24 cellular contexts compared by ENCODE assay signal in genomic region chr6:61909541-61909940, GRCh38.
"Had no signal": no experiment of that assay in that cellular context is flagged by ENCODE, and none has a peak within 500 bp of the region (broad histone marks: within the 10 kb centered on the region; RNA-seq: fewer than 3 reads in every experiment).

No MANE protein-coding gene starts in this region.

- DNase-seq: activated CD4-positive, alpha-beta T cell treated with anti-CD3 and anti-CD28 coated beads for 4 hours; activated CD4-positive, alpha-beta T cell treated with anti-CD3 and anti-CD28 coated beads, Interleukin-2, amount 50 U/mL, for 4 hours; activated naive CD4-positive, alpha-beta T cell; activated T-cell treated with anti-CD3 and anti-CD28 coated beads for 4 hours; activated T-cell treated with anti-CD3 and anti-CD28 coated beads, Interleukin-2, amount 50 U/mL, for 72 hours; colonic mucosa; effector CD8-positive, alpha-beta T cell; esophagus squamous epithelium; foreskin melanocyte; lower lobe of right lung; mesenchymal stem cell; naive thymus-derived CD8-positive, alpha-beta T cell; nucleus accumbens; psoas muscle; sigmoid colon; small intestine; stimulated activated CD4-positive, alpha-beta T cell treated with anti-CD3 and anti-CD28 coated beads, Interleukin-1b, Interleukin-23, amount 100 ng/mL, for 48 hours; stimulated activated CD4-positive, alpha-beta T cell treated with anti-CD3 and anti-CD28 coated beads, Interleukin-4, amount 100 ng/mL, for 4 hours; stimulated activated CD8-positive, alpha-beta memory T cell treated with anti-CD3 and anti-CD28 coated beads, Interleukin-4, amount 100 ng/mL, for 48 hours; testis; transverse colon had no signal

- FAIRE-seq: endometrium, islet of Langerhans, small intestine, TTC549 had no signal
